ENCODE assay signal across 8 cellular contexts in genomic region chr3:67947808-67948508, GRCh38.
A peak's percentile ranks its signal among the peaks of the same experiment; 100 is the strongest.
DNase-seq lines count a peak whose midpoint lies in the region; ATAC-seq, FAIRE-seq and TF ChIP-seq lines count a peak whose summit lies in the region.
"Had no signal": no experiment of that assay in that cellular context is flagged by ENCODE, and none has a peak within 500 bp of the region (broad histone marks: within the 10 kb centered on the region; RNA-seq: fewer than 3 reads in every experiment).

No MANE protein-coding gene starts in this region.

- no peaks in the 10 kb centered on the region for H3K9me3 ChIP-seq in hepatocyte (ENCODE audit: low read depth)

- ATAC-seq in HG02623 (IDR thresholded peaks at IDR 0.05; ENCODE audit: unreplicated experiment), result no peak

- peaks cover 7% of the 10 kb centered on the region for H3K4me1 ChIP-seq in hepatocyte (ENCODE audit: insufficient read depth)

- H3K27ac ChIP-seq in hepatocyte, result peak overlapping the region; percentile 77

- no peaks in the 10 kb centered on the region for H3K79me2 ChIP-seq in hepatocyte

- H4K20me1 ChIP-seq in hepatocyte (ENCODE audit: insufficient read depth, poor library complexity, severe bottlenecking), result no peaks in the 10 kb centered on the region

- no peak for TF ChIP-seq POLR2A in GM12891 (IDR thresholded peaks at IDR 0.05; ENCODE audit: low read depth, low read length)

- no peak for TF ChIP-seq CTCF in hepatocyte (IDR thresholded peaks at IDR 0.05; ENCODE audit: poor library complexity)

- FAIRE-seq in GM12891 (lab: Jason Lieb, UNC), result no peak

- no peaks in the 10 kb centered on the region for H3K27me3 ChIP-seq in hepatocyte

- peak overlapping the region; percentile 70 for H3K4me2 ChIP-seq in hepatocyte

- no peaks in the 10 kb centered on the region for H3K36me3 ChIP-seq in hepatocyte (replicated peaks; ENCODE audit: insufficient read depth, low read depth)

- no peaks in the 10 kb centered on the region for H3K9me2 ChIP-seq in hepatocyte (replicated peaks; ENCODE audit: insufficient read depth)

- no peak overlapping the region for H3K4me3 ChIP-seq in hepatocyte

- H2AFZ ChIP-seq in hepatocyte, result peak overlapping the region; percentile 56

- WGBS in hepatocyte (ENCODE audit: low lambda C conversion rate, missing lambda C conversion rate), result 40% methylated on average over 13 of the region's 13 CpGs

- DNase-seq in NCI-H187 treated with DMSO at 0.1 percent for 48 hours (lab: John Stamatoyannopoulos, UW) (peak; percentile 24), hepatocyte (ENCODE audit: low spot score) (peak; percentile 77), DMS 273 treated with DMSO at 0.1 percent for 48 hours (lab: John Stamatoyannopoulos, UW) (no peak), GM12891 (ENCODE audit: insufficient read length, low spot score) (no peak)
- peak; percentile 10 to 19 for DNase-seq in activated CD8-positive, alpha-beta memory T cell treated with anti-CD3 and anti-CD28 coated beads for 4 hours (ENCODE audit: low read depth in 2 of 2)
- peak; percentile 24 to 25 for DNase-seq in stimulated activated CD8-positive, alpha-beta memory T cell treated with anti-CD3 and anti-CD28 coated beads, Interleukin-7, amount 100 ng/mL, for 4 hours (ENCODE audit: low read depth in 2 of 2)
- DNase-seq: NCI-H524 treated with DMSO at 0.1 percent for 48 hours had no signal

TF ChIP-seq in GM12891, 5 proteins besides CTCF, POLR2A, EP300 and RAD21:
- TF ChIP-seq SPI1 (IDR thresholded peaks at IDR 0.05; ENCODE audit: low read depth, low read length) (no peak), POLR2AphosphoS5 (IDR thresholded peaks at IDR 0.05; ENCODE audit: low read depth, low read length) (no peak), POU2F2 (IDR thresholded peaks at IDR 0.05; ENCODE audit: low read depth, low read length) (no peak), PAX5 (IDR thresholded peaks at IDR 0.05; ENCODE audit: insufficient read depth, low read length, severe bottlenecking) (no peak), TAF1 (IDR thresholded peaks at IDR 0.05; ENCODE audit: low read depth, low read length) (no peak)

Comparison
In these comparisons a context has a peak if more than half of its experiments do, and no peak if none do; other contexts are left out.
1. DNase-seq: peak in NCI-H187 treated with DMSO at 0.1 percent for 48 hours (single experiment), activated CD8-positive, alpha-beta memory T cell treated with anti-CD3 and anti-CD28 coated beads for 4 hours (2 of 2), hepatocyte (single experiment) and stimulated activated CD8-positive, alpha-beta memory T cell treated with anti-CD3 and anti-CD28 coated beads, Interleukin-7, amount 100 ng/mL, for 4 hours (2 of 2); none in DMS 273 treated with DMSO at 0.1 percent for 48 hours (single experiment) and GM12891 (single experiment).